In genomic region chr3:106228271-106228670, GRCh38 we compare ENCODE assay signal across 29 cellular contexts.
DNase-seq lines count a peak whose midpoint lies in the region; ATAC-seq, FAIRE-seq and TF ChIP-seq lines count a peak whose summit lies in the region.
"Had no signal": no experiment of that assay in that cellular context is flagged by ENCODE, and none has a peak within 500 bp of the region (broad histone marks: within the 10 kb centered on the region; RNA-seq: fewer than 3 reads in every experiment).

No MANE protein-coding gene starts in this region.

- FAIRE-seq in H1 (lab: Jason Lieb, UNC) (no peak), GM12892 (lab: Jason Lieb, UNC) (no peak)
- FAIRE-seq: GM18507, TTC549 had no signal

- TF ChIP-seq RAD21 in H1 (IDR thresholded peaks at IDR 0.05 in 1 of 2, conservative IDR thresholded peaks at IDR 0.05 in 1 of 2; ENCODE audit: low read depth in 2 of 2, low read length in 2 of 2), result no peak

- H3K4me3 ChIP-seq in H1 (ENCODE audit: extremely low read depth in 1 of 4, insufficient read depth in 2 of 4, low read depth in 3 of 4, low read length in 4 of 4), result no peak overlapping the region
- H3K4me3 ChIP-seq: left ventricle myocardium inferior, suprapubic skin, uterus had no signal

- no peak overlapping the region for H3K4me2 ChIP-seq in H1 (ENCODE audit: insufficient read depth in 1 of 2, low read depth in 2 of 2, low read length in 2 of 2)

- no peak overlapping the region for H2BK120ac ChIP-seq in H1 (replicated peaks; ENCODE audit: low read depth, low read length)

- H3K56ac ChIP-seq in H1 (replicated peaks; ENCODE audit: insufficient read length, low read depth, low read length), result no peak overlapping the region

- H3K9me3 ChIP-seq in H1 (ENCODE audit: insufficient read depth in 2 of 2, low read depth in 1 of 2, low read length in 1 of 2), result no peaks in the 10 kb centered on the region
- H3K9me3 ChIP-seq: left ventricle myocardium inferior, suprapubic skin, uterus had no signal

- no peaks in the 10 kb centered on the region for H3K27me3 Mint-ChIP-seq in activated naive CD4-positive, alpha-beta T cell treated with anti-CD3 and anti-CD28 coated beads for 36 hours (ENCODE audit: low read depth)
- no peaks in the 10 kb centered on the region for H3K27me3 Mint-ChIP-seq in activated CD4-positive, alpha-beta memory T cell treated with anti-CD3 and anti-CD28 coated beads for 36 hours
- H3K27me3 Mint-ChIP-seq: brain, IgD-negative memory B cell had no signal

- peaks cover 53% of the 10 kb centered on the region for H3K4me1 Mint-ChIP-seq in activated naive CD4-positive, alpha-beta T cell treated with anti-CD3 and anti-CD28 coated beads for 36 hours (ENCODE audit: low read depth)
- peaks cover 38% of the 10 kb centered on the region for H3K4me1 Mint-ChIP-seq in activated CD4-positive, alpha-beta memory T cell treated with anti-CD3 and anti-CD28 coated beads for 36 hours (ENCODE audit: low read depth)
- H3K4me1 Mint-ChIP-seq: brain, nephron had no signal

- intact Hi-C loops in activated naive CD4-positive, alpha-beta T cell treated with anti-CD3 and anti-CD28 coated beads for 36 hours (cut with micrococcal nuclease), result no loop called here
- intact Hi-C loops in activated CD4-positive, alpha-beta memory T cell treated with anti-CD3 and anti-CD28 coated beads for 36 hours (cut with micrococcal nuclease), result no loop called here

- H2AFZ ChIP-seq in H1 (ENCODE audit: low read length), result peak overlapping the region; percentile 70; the same call in 1 of the 2 replicates
- H2AFZ ChIP-seq: parathyroid adenoma had no signal

- no peaks in the 10 kb centered on the region for H3K23me2 ChIP-seq in H1 (ENCODE audit: low read depth, low read length)

- no peak overlapping the region for H2BK12ac ChIP-seq in H1 (ENCODE audit: low read depth, low read length)

- no peak overlapping the region for H3K4ac ChIP-seq in H1 (replicated peaks; ENCODE audit: insufficient read length, low read depth, low read length)

- no peak overlapping the region for H2BK15ac ChIP-seq in H1 (ENCODE audit: low read length)

- CTCF ChIA-PET in activated naive CD4-positive, alpha-beta T cell treated with anti-CD3 and anti-CD28 coated beads for 36 hours (lab: Charles Lee), result no interaction called here
- CTCF ChIA-PET in activated CD4-positive, alpha-beta memory T cell treated with anti-CD3 and anti-CD28 coated beads for 36 hours (lab: Charles Lee), result no interaction called here
- CTCF ChIA-PET in H1 (lab: Charles Lee; ENCODE audit: partially characterized antibody), result no interaction called here

- no peak overlapping the region for H2BK5ac ChIP-seq in H1 (ENCODE audit: low read depth, low read length)

- no peak overlapping the region for H3K18ac ChIP-seq in H1 (ENCODE audit: extremely low read depth, low read length)

- TF ChIP-seq POLR2A in H1 (IDR thresholded peaks at IDR 0.05; ENCODE audit: control extremely low read depth in 1 of 2, low read depth in 2 of 2, low read length in 2 of 2), result no peak
- no peak for TF ChIP-seq POLR2A in GM12892 (IDR thresholded peaks at IDR 0.05; ENCODE audit: low read depth, low read length)

- no peak for TF ChIP-seq EP300 in H1 (IDR thresholded peaks at IDR 0.05; ENCODE audit: borderline replicate concordance in 1 of 2, low read depth in 2 of 2, low read length in 2 of 2)

- DNase-seq in activated naive CD4-positive, alpha-beta T cell treated with anti-CD3 and anti-CD28 coated beads for 36 hours, result no peak
- DNase-seq in activated naive CD4-positive, alpha-beta T cell treated with anti-CD3 and anti-CD28 coated beads, Interleukin-2, amount 50 U/mL, for 72 hours (ENCODE audit: low spot score in 2 of 2), result no peak
- DNase-seq in activated CD4-positive, alpha-beta memory T cell treated with anti-CD3 and anti-CD28 coated beads for 36 hours, result peak; percentile 10
- DNase-seq in H1 (ENCODE audit: low read depth in 1 of 2, low spot score in 2 of 2) (no peak), GM12892 (ENCODE audit: insufficient read length) (no peak), superior temporal gyrus (ENCODE audit: extremely low spot score) (no peak), NCI-H1048 (lab: John Stamatoyannopoulos, UW) (no peak)
- DNase-seq: activated CD4-positive, alpha-beta T cell treated with anti-CD3 and anti-CD28 coated beads for 4 hours; DMS 273 treated with DMSO at 0.1 percent for 48 hours; effector memory CD4-positive, alpha-beta T cell; HCEC 1CT; hippocampal formation; left ventricle myocardium inferior; MM.1S; NCI-H1694 treated with DMSO at 0.1 percent for 48 hours; NCI-H526 treated with DMSO at 0.1 percent for 48 hours; stimulated activated CD8-positive, alpha-beta memory T cell treated with anti-CD3 and anti-CD28 coated beads, Interleukin-4, amount 100 ng/mL, for 48 hours; uterus had no signal

- H3K23ac ChIP-seq in H1 (ENCODE audit: insufficient read length), result no peak overlapping the region

- peaks cover 16% of the 10 kb centered on the region for H3K36me3 Mint-ChIP-seq in activated naive CD4-positive, alpha-beta T cell treated with anti-CD3 and anti-CD28 coated beads for 36 hours (ENCODE audit: low read depth)
- H3K36me3 Mint-ChIP-seq in activated naive CD4-positive, alpha-beta T cell treated with anti-CD3 and anti-CD28 coated beads, Interleukin-2, amount 50 U/mL, for 72 hours, result peaks cover 12 to 66% of the 10 kb centered on the region in 2 donors
- peaks cover 13% of the 10 kb centered on the region for H3K36me3 Mint-ChIP-seq in activated CD4-positive, alpha-beta memory T cell treated with anti-CD3 and anti-CD28 coated beads for 36 hours
- H3K36me3 Mint-ChIP-seq: brain had no signal

- no peaks in the 10 kb centered on the region for H3K36me3 ChIP-seq in H1 (ENCODE audit: control insufficient read depth in 2 of 4, insufficient read depth in 4 of 4, low read length in 3 of 4)
- H3K36me3 ChIP-seq: left ventricle myocardium inferior, suprapubic skin, uterus had no signal

- H3K14ac ChIP-seq in H1 (ENCODE audit: insufficient read length), result no peak overlapping the region

- no peak overlapping the region for H4K5ac ChIP-seq in H1 (ENCODE audit: insufficient read length, low read depth, low read length)

- no peak overlapping the region for H3K27ac ChIP-seq in H1 (ENCODE audit: low read depth, low read length)
- H3K27ac ChIP-seq: left ventricle myocardium inferior, parathyroid adenoma, RWPE1, suprapubic skin, uterus had no signal

- no peaks in the 10 kb centered on the region for H3K4me1 ChIP-seq in H1 (replicated peaks in 1 of 4; ENCODE audit: control insufficient read depth in 3 of 4, insufficient read depth in 4 of 4, low read length in 3 of 4)
- H3K4me1 ChIP-seq: left ventricle myocardium inferior, parathyroid adenoma, suprapubic skin, uterus had no signal

- POLR2A ChIA-PET in activated CD4-positive, alpha-beta memory T cell treated with anti-CD3 and anti-CD28 coated beads for 36 hours (lab: Charles Lee), result no interaction called here
- POLR2A ChIA-PET in H1 (lab: Charles Lee; ENCODE audit: partially characterized antibody), result interaction anchor here (0.6 kb wide), 1 partner anchor 380 kb away, joined by 3 read pairs; no protein-coding TSS in a partner anchor

- no peak overlapping the region for H2BK20ac ChIP-seq in H1 (ENCODE audit: low read length)

- ATAC-seq in activated naive CD4-positive, alpha-beta T cell treated with anti-CD3 and anti-CD28 coated beads, Interleukin-2, amount 50 U/mL, for 72 hours, result no peak
- ATAC-seq: esophagus mucosa, sciatic nerve had no signal

- H2AK5ac ChIP-seq in H1 (ENCODE audit: low read depth, low read length), result no peak overlapping the region

- H3K79me1 ChIP-seq in H1 (ENCODE audit: low read depth, low read length), result no peaks in the 10 kb centered on the region

- H3K4me3 Mint-ChIP-seq in activated naive CD4-positive, alpha-beta T cell treated with anti-CD3 and anti-CD28 coated beads for 36 hours, result no peak overlapping the region
- no peak overlapping the region for H3K4me3 Mint-ChIP-seq in activated CD4-positive, alpha-beta memory T cell treated with anti-CD3 and anti-CD28 coated beads for 36 hours
- H3K4me3 Mint-ChIP-seq: brain, IgD-negative memory B cell, mesothelial cell of epicardium, nephron had no signal

- no peak overlapping the region for H4K91ac ChIP-seq in H1 (replicated peaks; ENCODE audit: insufficient read length, low read length)

- no peak overlapping the region for H3K9ac ChIP-seq in H1 (replicated peaks in 1 of 4; ENCODE audit: extremely low read depth in 1 of 4, low read depth in 3 of 4, low read length in 3 of 4)
- H3K9ac ChIP-seq: parathyroid adenoma had no signal

- H3K27ac Mint-ChIP-seq in activated naive CD4-positive, alpha-beta T cell treated with anti-CD3 and anti-CD28 coated beads for 36 hours, result peak overlapping the region; percentile 72
- no peak overlapping the region for H3K27ac Mint-ChIP-seq in activated naive CD4-positive, alpha-beta T cell treated with anti-CD3 and anti-CD28 coated beads, Interleukin-2, amount 50 U/mL, for 72 hours
- peak overlapping the region; percentile 39 for H3K27ac Mint-ChIP-seq in activated CD4-positive, alpha-beta memory T cell treated with anti-CD3 and anti-CD28 coated beads for 36 hours
- H3K27ac Mint-ChIP-seq: brain, mesothelial cell of epicardium, nephron had no signal

- H3K27me3 ChIP-seq in H1 (replicated peaks in 1 of 4; ENCODE audit: control insufficient read depth in 3 of 4, extremely low read depth in 1 of 4, insufficient read depth in 3 of 4, low read length in 3 of 4), result no peaks in the 10 kb centered on the region
- H3K27me3 ChIP-seq: suprapubic skin, uterus had no signal

- 95% methylated on average over 2 of the region's 2 CpGs; no CpG with 5 or more reads in 1 of the 2 experiments for WGBS in H1 (ENCODE audit: extremely low coverage in 1 of 2, insufficient coverage in 1 of 2, insufficient read length in 1 of 2, insufficient replicate concordance in 2 of 2, low coverage in 1 of 2, low lambda C conversion rate in 2 of 2, missing lambda C conversion rate in 1 of 2), 2 experiments

- no peak for TF ChIP-seq CTCF in H1 (IDR thresholded peaks at IDR 0.05; ENCODE audit: control extremely low read depth in 1 of 3, insufficient read depth in 1 of 3, low read depth in 1 of 3, low read length in 3 of 3)

- H3K9me3 Mint-ChIP-seq in activated naive CD4-positive, alpha-beta T cell treated with anti-CD3 and anti-CD28 coated beads for 36 hours, result peaks cover 10% of the 10 kb centered on the region
- peaks cover 13% of the 10 kb centered on the region in 2 donors for H3K9me3 Mint-ChIP-seq in activated naive CD4-positive, alpha-beta T cell treated with anti-CD3 and anti-CD28 coated beads, Interleukin-2, amount 50 U/mL, for 72 hours
- H3K9me3 Mint-ChIP-seq in activated CD4-positive, alpha-beta memory T cell treated with anti-CD3 and anti-CD28 coated beads for 36 hours, result peaks cover 6% of the 10 kb centered on the region

- no peak overlapping the region for H4K8ac ChIP-seq in H1 (ENCODE audit: extremely low read depth, insufficient read depth, low read length)

- no peaks in the 10 kb centered on the region for H3K79me2 ChIP-seq in H1 (ENCODE audit: control insufficient read depth in 1 of 2, insufficient read depth in 2 of 2, low read length in 2 of 2)
- H3K79me2 ChIP-seq: parathyroid adenoma had no signal

- no peaks in the 10 kb centered on the region for H4K20me1 ChIP-seq in H1 (replicated peaks in 1 of 2; ENCODE audit: control insufficient read depth in 1 of 2, insufficient read depth in 2 of 2, low read length in 2 of 2)

TF ChIP-seq in H1, 55 proteins besides CTCF, POLR2A, EP300 and RAD21 (continues in another document):
- TF ChIP-seq TCF12 (IDR thresholded peaks at IDR 0.05; ENCODE audit: low read depth, low read length) (no peak), CBX5 (IDR thresholded peaks at IDR 0.05; ENCODE audit: low read depth, low read length) (no peak)

Comparison
In these comparisons a context has a peak if more than half of its experiments do, and no peak if none do; other contexts are left out.
1. H3K27ac Mint-ChIP-seq: peak in activated naive CD4-positive, alpha-beta T cell treated with anti-CD3 and anti-CD28 coated beads for 36 hours (single experiment) and activated CD4-positive, alpha-beta memory T cell treated with anti-CD3 and anti-CD28 coated beads for 36 hours (single experiment); none in activated naive CD4-positive, alpha-beta T cell treated with anti-CD3 and anti-CD28 coated beads, Interleukin-2, amount 50 U/mL, for 72 hours (0 of 2).